3 cellular contexts compared by ENCODE assay signal in the genomic region with DNA sequence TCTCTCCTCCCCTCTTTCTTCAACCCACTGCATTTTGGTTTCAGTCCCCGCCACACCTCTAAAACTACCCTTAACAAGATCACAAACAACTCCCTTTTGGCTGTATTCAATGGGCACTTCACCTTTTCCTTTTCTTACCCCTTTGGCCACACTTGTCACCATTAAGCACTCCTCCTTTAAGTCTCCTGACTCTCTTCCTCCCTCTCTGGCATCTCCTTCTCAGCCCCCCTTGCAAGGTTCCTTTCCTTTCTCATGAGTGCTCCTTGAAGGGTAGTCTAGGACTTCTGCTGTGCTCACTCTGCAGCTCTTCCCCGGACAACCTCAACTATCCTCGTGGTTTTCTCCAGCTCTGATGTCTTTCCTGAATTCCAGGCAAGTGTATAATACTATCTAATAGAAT.
TF ChIP-seq lines count a peak whose summit lies in the region.

No MANE protein-coding gene starts in this region.

TF ChIP-seq in GM23338, 12 proteins besides CTCF, POLR2A, EP300 and RAD21 (continued from another document):
- TF ChIP-seq, protein P1, sequence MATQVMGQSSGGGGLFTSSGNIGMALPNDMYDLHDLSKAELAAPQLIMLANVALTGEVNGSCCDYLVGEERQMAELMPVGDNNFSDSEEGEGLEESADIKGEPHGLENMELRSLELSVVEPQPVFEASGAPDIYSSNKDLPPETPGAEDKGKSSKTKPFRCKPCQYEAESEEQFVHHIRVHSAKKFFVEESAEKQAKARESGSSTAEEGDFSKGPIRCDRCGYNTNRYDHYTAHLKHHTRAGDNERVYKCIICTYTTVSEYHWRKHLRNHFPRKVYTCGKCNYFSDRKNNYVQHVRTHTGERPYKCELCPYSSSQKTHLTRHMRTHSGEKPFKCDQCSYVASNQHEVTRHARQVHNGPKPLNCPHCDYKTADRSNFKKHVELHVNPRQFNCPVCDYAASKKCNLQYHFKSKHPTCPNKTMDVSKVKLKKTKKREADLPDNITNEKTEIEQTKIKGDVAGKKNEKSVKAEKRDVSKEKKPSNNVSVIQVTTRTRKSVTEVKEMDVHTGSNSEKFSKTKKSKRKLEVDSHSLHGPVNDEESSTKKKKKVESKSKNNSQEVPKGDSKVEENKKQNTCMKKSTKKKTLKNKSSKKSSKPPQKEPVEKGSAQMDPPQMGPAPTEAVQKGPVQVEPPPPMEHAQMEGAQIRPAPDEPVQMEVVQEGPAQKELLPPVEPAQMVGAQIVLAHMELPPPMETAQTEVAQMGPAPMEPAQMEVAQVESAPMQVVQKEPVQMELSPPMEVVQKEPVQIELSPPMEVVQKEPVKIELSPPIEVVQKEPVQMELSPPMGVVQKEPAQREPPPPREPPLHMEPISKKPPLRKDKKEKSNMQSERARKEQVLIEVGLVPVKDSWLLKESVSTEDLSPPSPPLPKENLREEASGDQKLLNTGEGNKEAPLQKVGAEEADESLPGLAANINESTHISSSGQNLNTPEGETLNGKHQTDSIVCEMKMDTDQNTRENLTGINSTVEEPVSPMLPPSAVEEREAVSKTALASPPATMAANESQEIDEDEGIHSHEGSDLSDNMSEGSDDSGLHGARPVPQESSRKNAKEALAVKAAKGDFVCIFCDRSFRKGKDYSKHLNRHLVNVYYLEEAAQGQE (IDR thresholded peaks at IDR 0.05; ENCODE audit: unreplicated experiment): no peak

TF ChIP-seq in K562, 482 proteins besides CTCF, POLR2A, EP300 and RAD21 (continued from another document and continues in another):
- TF ChIP-seq, protein P2, sequence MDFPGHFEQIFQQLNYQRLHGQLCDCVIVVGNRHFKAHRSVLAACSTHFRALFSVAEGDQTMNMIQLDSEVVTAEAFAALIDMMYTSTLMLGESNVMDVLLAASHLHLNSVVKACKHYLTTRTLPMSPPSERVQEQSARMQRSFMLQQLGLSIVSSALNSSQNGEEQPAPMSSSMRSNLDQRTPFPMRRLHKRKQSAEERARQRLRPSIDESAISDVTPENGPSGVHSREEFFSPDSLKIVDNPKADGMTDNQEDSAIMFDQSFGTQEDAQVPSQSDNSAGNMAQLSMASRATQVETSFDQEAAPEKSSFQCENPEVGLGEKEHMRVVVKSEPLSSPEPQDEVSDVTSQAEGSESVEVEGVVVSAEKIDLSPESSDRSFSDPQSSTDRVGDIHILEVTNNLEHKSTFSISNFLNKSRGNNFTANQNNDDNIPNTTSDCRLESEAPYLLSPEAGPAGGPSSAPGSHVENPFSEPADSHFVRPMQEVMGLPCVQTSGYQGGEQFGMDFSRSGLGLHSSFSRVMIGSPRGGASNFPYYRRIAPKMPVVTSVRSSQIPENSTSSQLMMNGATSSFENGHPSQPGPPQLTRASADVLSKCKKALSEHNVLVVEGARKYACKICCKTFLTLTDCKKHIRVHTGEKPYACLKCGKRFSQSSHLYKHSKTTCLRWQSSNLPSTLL (IDR thresholded peaks at IDR 0.05): 0 out of 2 replicates have a peak, but pooled peaks have one; percentile 37
- 0 out of 2 replicates have a peak, but pooled peaks have one; percentile 43 for TF ChIP-seq ELF4 (CRISPR knock-in tag; IDR thresholded peaks at IDR 0.05)
- peak; percentile 65; the same call in 1 of the 2 replicates for TF ChIP-seq HIVEP1 (CRISPR knock-in tag; IDR thresholded peaks at IDR 0.05)
- TF ChIP-seq, protein P3, sequence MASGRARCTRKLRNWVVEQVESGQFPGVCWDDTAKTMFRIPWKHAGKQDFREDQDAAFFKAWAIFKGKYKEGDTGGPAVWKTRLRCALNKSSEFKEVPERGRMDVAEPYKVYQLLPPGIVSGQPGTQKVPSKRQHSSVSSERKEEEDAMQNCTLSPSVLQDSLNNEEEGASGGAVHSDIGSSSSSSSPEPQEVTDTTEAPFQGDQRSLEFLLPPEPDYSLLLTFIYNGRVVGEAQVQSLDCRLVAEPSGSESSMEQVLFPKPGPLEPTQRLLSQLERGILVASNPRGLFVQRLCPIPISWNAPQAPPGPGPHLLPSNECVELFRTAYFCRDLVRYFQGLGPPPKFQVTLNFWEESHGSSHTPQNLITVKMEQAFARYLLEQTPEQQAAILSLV (tag; IDR thresholded peaks at IDR 0.05): peak; percentile 45; the same call in 1 of the 2 replicates
- TF ChIP-seq, protein P4, sequence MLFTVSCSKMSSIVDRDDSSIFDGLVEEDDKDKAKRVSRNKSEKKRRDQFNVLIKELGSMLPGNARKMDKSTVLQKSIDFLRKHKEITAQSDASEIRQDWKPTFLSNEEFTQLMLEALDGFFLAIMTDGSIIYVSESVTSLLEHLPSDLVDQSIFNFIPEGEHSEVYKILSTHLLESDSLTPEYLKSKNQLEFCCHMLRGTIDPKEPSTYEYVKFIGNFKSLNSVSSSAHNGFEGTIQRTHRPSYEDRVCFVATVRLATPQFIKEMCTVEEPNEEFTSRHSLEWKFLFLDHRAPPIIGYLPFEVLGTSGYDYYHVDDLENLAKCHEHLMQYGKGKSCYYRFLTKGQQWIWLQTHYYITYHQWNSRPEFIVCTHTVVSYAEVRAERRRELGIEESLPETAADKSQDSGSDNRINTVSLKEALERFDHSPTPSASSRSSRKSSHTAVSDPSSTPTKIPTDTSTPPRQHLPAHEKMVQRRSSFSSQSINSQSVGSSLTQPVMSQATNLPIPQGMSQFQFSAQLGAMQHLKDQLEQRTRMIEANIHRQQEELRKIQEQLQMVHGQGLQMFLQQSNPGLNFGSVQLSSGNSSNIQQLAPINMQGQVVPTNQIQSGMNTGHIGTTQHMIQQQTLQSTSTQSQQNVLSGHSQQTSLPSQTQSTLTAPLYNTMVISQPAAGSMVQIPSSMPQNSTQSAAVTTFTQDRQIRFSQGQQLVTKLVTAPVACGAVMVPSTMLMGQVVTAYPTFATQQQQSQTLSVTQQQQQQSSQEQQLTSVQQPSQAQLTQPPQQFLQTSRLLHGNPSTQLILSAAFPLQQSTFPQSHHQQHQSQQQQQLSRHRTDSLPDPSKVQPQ (CRISPR knock-in tag; IDR thresholded peaks at IDR 0.05; ENCODE audit: borderline replicate concordance): 0 out of 2 replicates have a peak, but pooled peaks have one; percentile 42
- TF ChIP-seq NFXL1 (CRISPR knock-in tag; IDR thresholded peaks at IDR 0.05): no peak
- TF ChIP-seq, protein P5, sequence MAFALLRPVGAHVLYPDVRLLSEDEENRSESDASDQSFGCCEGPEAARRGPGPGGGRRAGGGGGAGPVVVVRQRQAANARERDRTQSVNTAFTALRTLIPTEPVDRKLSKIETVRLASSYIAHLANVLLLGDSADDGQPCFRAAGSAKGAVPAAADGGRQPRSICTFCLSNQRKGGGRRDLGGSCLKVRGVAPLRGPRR (CRISPR knock-in tag; IDR thresholded peaks at IDR 0.05): 0 out of 2 replicates have a peak, but pooled peaks have one; percentile 12
- TF ChIP-seq HDAC1 (IDR thresholded peaks at IDR 0.05): peak in 1 of 2 experiments; percentile 34; a peak in 2 of 4 replicates
- peak; percentile 11; the same call in 1 of the 2 replicates for TF ChIP-seq DMBX1 (CRISPR knock-in tag; IDR thresholded peaks at IDR 0.05; ENCODE audit: borderline replicate concordance)
- TF ChIP-seq, protein P6, sequence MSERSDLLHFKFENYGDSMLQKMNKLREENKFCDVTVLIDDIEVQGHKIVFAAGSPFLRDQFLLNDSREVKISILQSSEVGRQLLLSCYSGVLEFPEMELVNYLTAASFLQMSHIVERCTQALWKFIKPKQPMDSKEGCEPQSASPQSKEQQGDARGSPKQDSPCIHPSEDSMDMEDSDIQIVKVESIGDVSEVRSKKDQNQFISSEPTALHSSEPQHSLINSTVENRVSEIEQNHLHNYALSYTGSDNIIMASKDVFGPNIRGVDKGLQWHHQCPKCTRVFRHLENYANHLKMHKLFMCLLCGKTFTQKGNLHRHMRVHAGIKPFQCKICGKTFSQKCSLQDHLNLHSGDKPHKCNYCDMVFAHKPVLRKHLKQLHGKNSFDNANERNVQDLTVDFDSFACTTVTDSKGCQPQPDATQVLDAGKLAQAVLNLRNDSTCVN (CRISPR knock-in tag; IDR thresholded peaks at IDR 0.05): 0 out of 2 replicates have a peak, but pooled peaks have one; percentile 41
- TF ChIP-seq ZNF239 (CRISPR knock-in tag; IDR thresholded peaks at IDR 0.05): 0 out of 2 replicates have a peak, but pooled peaks have one; percentile 20
- TF ChIP-seq ZNF583 (CRISPR knock-in tag; IDR thresholded peaks at IDR 0.05): 0 out of 2 replicates have a peak, but pooled peaks have one; percentile 18
- no peak for TF ChIP-seq MAFK (IDR thresholded peaks at IDR 0.05; ENCODE audit: low read length)

TF ChIP-seq in liver, 16 proteins besides CTCF, POLR2A, EP300 and RAD21 (continued from another document):
- TF ChIP-seq, protein P7, sequence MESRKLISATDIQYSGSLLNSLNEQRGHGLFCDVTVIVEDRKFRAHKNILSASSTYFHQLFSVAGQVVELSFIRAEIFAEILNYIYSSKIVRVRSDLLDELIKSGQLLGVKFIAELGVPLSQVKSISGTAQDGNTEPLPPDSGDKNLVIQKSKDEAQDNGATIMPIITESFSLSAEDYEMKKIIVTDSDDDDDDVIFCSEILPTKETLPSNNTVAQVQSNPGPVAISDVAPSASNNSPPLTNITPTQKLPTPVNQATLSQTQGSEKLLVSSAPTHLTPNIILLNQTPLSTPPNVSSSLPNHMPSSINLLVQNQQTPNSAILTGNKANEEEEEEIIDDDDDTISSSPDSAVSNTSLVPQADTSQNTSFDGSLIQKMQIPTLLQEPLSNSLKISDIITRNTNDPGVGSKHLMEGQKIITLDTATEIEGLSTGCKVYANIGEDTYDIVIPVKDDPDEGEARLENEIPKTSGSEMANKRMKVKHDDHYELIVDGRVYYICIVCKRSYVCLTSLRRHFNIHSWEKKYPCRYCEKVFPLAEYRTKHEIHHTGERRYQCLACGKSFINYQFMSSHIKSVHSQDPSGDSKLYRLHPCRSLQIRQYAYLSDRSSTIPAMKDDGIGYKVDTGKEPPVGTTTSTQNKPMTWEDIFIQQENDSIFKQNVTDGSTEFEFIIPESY (IDR thresholded peaks at IDR 0.05): no peak
- no peak for TF ChIP-seq EGR1 (IDR thresholded peaks at IDR 0.05; ENCODE audit: low read depth in 2 of 2)
- TF ChIP-seq YY1 (IDR thresholded peaks at IDR 0.05): no peak
TF ChIP-seq in liver: peak in this region for 0.
